12 cellular contexts compared by ENCODE assay signal in the genomic region with DNA sequence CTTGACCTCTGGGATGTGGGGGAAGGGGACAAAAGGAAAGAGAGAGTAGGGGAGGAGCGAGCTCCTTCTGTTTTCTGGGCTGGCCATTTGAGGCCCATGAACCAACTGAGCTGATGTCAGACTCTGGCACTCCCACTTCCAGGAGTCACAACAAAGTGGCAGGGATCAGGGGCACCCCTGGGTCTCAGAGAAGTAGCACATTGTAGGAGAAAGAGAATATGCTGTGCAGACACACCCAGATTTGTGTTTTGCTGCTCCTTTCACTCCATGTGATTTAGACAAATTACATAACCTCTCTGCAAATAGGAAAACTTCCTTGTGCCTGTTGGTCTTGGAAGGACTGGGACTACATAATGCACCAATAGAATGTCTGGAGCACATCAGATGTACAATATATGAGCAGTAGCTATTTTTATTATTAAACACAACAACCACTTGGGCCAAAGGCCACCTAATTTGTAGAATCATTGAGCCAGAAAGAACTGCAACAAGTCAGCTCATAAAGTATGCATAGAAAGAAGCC.
DNase-seq lines count a peak whose midpoint lies in the region; ATAC-seq and TF ChIP-seq lines count a peak whose summit lies in the region.
"Had no signal": no experiment of that assay in that cellular context is flagged by ENCODE, and none has a peak within 500 bp of the region (broad histone marks: within the 10 kb centered on the region; RNA-seq: fewer than 3 reads in every experiment).

No MANE protein-coding gene starts in this region.

- H3K36me3 ChIP-seq in thoracic aorta: no peaks in the 10 kb centered on the region
- H3K36me3 ChIP-seq: cardiac muscle cell had no signal

- no peaks in the 10 kb centered on the region for H3K36me3 Mint-ChIP-seq in activated naive CD4-positive, alpha-beta T cell treated with anti-CD3 and anti-CD28 coated beads for 36 hours (ENCODE audit: low read depth)

- peak; percentile 82 for ATAC-seq in esophagus mucosa
- ATAC-seq in thoracic aorta (ENCODE audit: insufficient number of reproducible peaks, low FRiP score, low read depth): peak; percentile 63

- TF ChIP-seq CTCF in LNCaP clone FGC (IDR thresholded peaks at IDR 0.05; ENCODE audit: control insufficient read depth, extremely low read depth, insufficient read depth): no peak
- no peak for TF ChIP-seq CTCF in thoracic aorta (IDR thresholded peaks at IDR 0.05)

- no peaks in the 10 kb centered on the region for H3K27me3 Mint-ChIP-seq in activated naive CD4-positive, alpha-beta T cell treated with anti-CD3 and anti-CD28 coated beads for 36 hours (ENCODE audit: low read depth)

- intact Hi-C loops in activated naive CD4-positive, alpha-beta T cell treated with anti-CD3 and anti-CD28 coated beads for 36 hours (cut with micrococcal nuclease): no loop called here

- peak; percentile 80 for DNase-seq in LNCaP clone FGC (ENCODE audit: low read depth)
- peak; percentile 83 for DNase-seq in mucosa of gallbladder (ENCODE audit: low spot score)
- no peak for DNase-seq in thoracic aorta (ENCODE audit: low spot score)
- DNase-seq in NCI-H146 treated with DMSO at 0.1 percent for 48 hours (lab: John Stamatoyannopoulos, UW; ENCODE audit: unreplicated experiment): no peak
- no peak for DNase-seq in GM19240 (ENCODE audit: insufficient read length, low spot score)
- no peak for DNase-seq in NK-92 (lab: John Stamatoyannopoulos, UW; ENCODE audit: unreplicated experiment)
- DNase-seq in activated naive CD4-positive, alpha-beta T cell treated with anti-CD3 and anti-CD28 coated beads for 36 hours: no peak
- DNase-seq: DMS 273 treated with DMSO at 0.1 percent for 48 hours, NCI-H226, SK-N-SH had no signal

- peaks cover 30 to 60% of the 10 kb centered on the region in 2 donors for H3K4me1 ChIP-seq in thoracic aorta (ENCODE audit: control insufficient read depth in 1 of 2, low read depth in 2 of 2)

- H3K4me3 Mint-ChIP-seq in activated naive CD4-positive, alpha-beta T cell treated with anti-CD3 and anti-CD28 coated beads for 36 hours: no peak overlapping the region

- no peaks in the 10 kb centered on the region for H3K27me3 ChIP-seq in thoracic aorta (replicated peaks; ENCODE audit: insufficient read depth)
- H3K27me3 ChIP-seq: cardiac muscle cell had no signal

- peaks cover 5% of the 10 kb centered on the region for H3K9me3 ChIP-seq in thoracic aorta

- H3K27ac Mint-ChIP-seq in activated naive CD4-positive, alpha-beta T cell treated with anti-CD3 and anti-CD28 coated beads for 36 hours: no peak overlapping the region

- H3K27ac ChIP-seq in thoracic aorta: peak overlapping the region; percentile 73 to 78
- H3K27ac ChIP-seq: cardiac muscle cell had no signal

- peaks cover 14% of the 10 kb centered on the region for H3K9me3 Mint-ChIP-seq in activated naive CD4-positive, alpha-beta T cell treated with anti-CD3 and anti-CD28 coated beads for 36 hours

- no peaks in the 10 kb centered on the region for H3K4me1 Mint-ChIP-seq in activated naive CD4-positive, alpha-beta T cell treated with anti-CD3 and anti-CD28 coated beads for 36 hours (ENCODE audit: low read depth)

- H3K4me3 ChIP-seq in LNCaP clone FGC (ENCODE audit: low read depth, low read length): no peak overlapping the region
- H3K4me3 ChIP-seq in thoracic aorta: peak overlapping the region; percentile 12
- H3K4me3 ChIP-seq: cardiac muscle cell had no signal

- CTCF ChIA-PET in activated naive CD4-positive, alpha-beta T cell treated with anti-CD3 and anti-CD28 coated beads for 36 hours (lab: Charles Lee): interaction anchor here (0.7 to 0.9 kb wide), 2 partner anchors 84 to 321 kb away, joined by 3 read pairs; no protein-coding TSS in a partner anchor

Comparison
In these comparisons a context has a peak if more than half of its experiments do, and no peak if none do; other contexts are left out.
1. DNase-seq: peak in LNCaP clone FGC (single experiment) and mucosa of gallbladder (single experiment); none in thoracic aorta (single experiment), NCI-H146 treated with DMSO at 0.1 percent for 48 hours (single experiment), GM19240 (single experiment), NK-92 (single experiment) and activated naive CD4-positive, alpha-beta T cell treated with anti-CD3 and anti-CD28 coated beads for 36 hours (single experiment).